ENCODE assay signal across 8 cellular contexts in genomic region chr2:85611705-85612587, GRCh38. TPM values are rescaled to one million over a fixed set of nuclear protein-coding genes. Genes with fewer than 3 reads are reported as not detected.
DNase-seq lines count a peak whose midpoint lies in the region; ATAC-seq and TF ChIP-seq lines count a peak whose summit lies in the region.

TSS of gene C2orf68 (minus strand) at chr2:85612066. CDS start at chr2:85611984, 82 bp downstream.

- intact Hi-C loops in cardiac septum (cut with DNase I) (no loop called here), transverse colon (cut with DNase I; ENCODE audit: low total_unique reads) (loop anchor here (1.0 kb wide), 1 partner anchor 18 kb away; no protein-coding TSS in a partner anchor)

- H3K4me1 ChIP-seq in transverse colon = peaks cover 4 to 25% (median 15%) of the 10 kb centered on the region in 4 donors

- ATAC-seq in HG02588 (IDR thresholded peaks at IDR 0.05; ENCODE audit: unreplicated experiment) = peak; percentile 75
- peak; percentile 68 to 74 (median 70) for ATAC-seq in T-cell (replicated peaks in 1 of 4)
- ATAC-seq in activated naive CD8-positive, alpha-beta T cell treated with anti-CD3 and anti-CD28 coated beads, Interleukin-2, amount 50 U/mL, for 24 hours = peak; percentile 79

- peak within 1 kb of the TSS; percentile 93 to 94 for H3K27ac Mint-ChIP-seq in T-cell
- H3K27ac Mint-ChIP-seq in activated naive CD8-positive, alpha-beta T cell treated with anti-CD3 and anti-CD28 coated beads, Interleukin-2, amount 50 U/mL, for 24 hours = peak within 1 kb of the TSS; percentile 95

- peak within 1 kb of the TSS; percentile 88 to 91 (median 89) for H3K27ac ChIP-seq in transverse colon

- H3K36me3 ChIP-seq in transverse colon = peaks cover 0 to 9% (median 0%) of the 10 kb centered on the region in 4 donors

- 0 to 17% methylated on average over 14 to 54 of the region's 73 CpGs for WGBS in transverse colon (ENCODE audit: low coverage in 1 of 2), 2 donors

- in situ Hi-C loops in transverse colon (cut with MboI; ENCODE audit: low pct_ligation_motif_present in 1 of 4, low pct_unique_long_range_greater_than_20kb in 1 of 4, low sequenced_read_pairs in 3 of 4) = no loop called here

- H3K9me3 ChIP-seq in transverse colon = no peaks in the 10 kb centered on the region

- CTCF ChIA-PET in T-cell (lab: Charles Lee) = interaction anchor here (0.5 to 1.3 kb wide), 4 partner anchors 19 to 831 kb away, joined by 3 to 5 read pairs (median 4); no protein-coding TSS in a partner anchor

- H3K4me3 ChIP-seq in GM12865 (ENCODE audit: low read depth, low read length) = peak within 1 kb of the TSS; percentile 90
- H3K4me3 ChIP-seq in transverse colon = peak within 1 kb of the TSS; percentile 60 to 93 (median 92)

- H3K36me3 Mint-ChIP-seq in T-cell = peaks cover 19% of the 10 kb centered on the region
- peaks cover 14% of the 10 kb centered on the region for H3K36me3 Mint-ChIP-seq in activated naive CD8-positive, alpha-beta T cell treated with anti-CD3 and anti-CD28 coated beads, Interleukin-2, amount 50 U/mL, for 24 hours (ENCODE audit: low read depth)

- H3K4me1 Mint-ChIP-seq in T-cell = peaks cover 23 to 40% (median 38%) of the 10 kb centered on the region in 3 donors
- peaks cover 35% of the 10 kb centered on the region for H3K4me1 Mint-ChIP-seq in activated naive CD8-positive, alpha-beta T cell treated with anti-CD3 and anti-CD28 coated beads, Interleukin-2, amount 50 U/mL, for 24 hours

- H3K9me3 Mint-ChIP-seq in T-cell = no peaks in the 10 kb centered on the region
- no peaks in the 10 kb centered on the region for H3K9me3 Mint-ChIP-seq in activated naive CD8-positive, alpha-beta T cell treated with anti-CD3 and anti-CD28 coated beads, Interleukin-2, amount 50 U/mL, for 24 hours

- peak; percentile 94 for DNase-seq in GM12865 (ENCODE audit: low read depth)
- peak; percentile 65 for DNase-seq in NCI-H1092 (lab: John Stamatoyannopoulos, UW)
- peak; percentile 56 to 85 (median 74) for DNase-seq in T-cell
- DNase-seq in activated naive CD8-positive, alpha-beta T cell treated with anti-CD3 and anti-CD28 coated beads, Interleukin-2, amount 50 U/mL, for 24 hours = peak; percentile 92
- DNase-seq in cardiac septum (ENCODE audit: low spot score) = peak; percentile 96
- DNase-seq in pons (ENCODE audit: low spot score) = peak; percentile 84
- DNase-seq in transverse colon = peak; percentile 92

- POLR2A ChIA-PET in T-cell (lab: Charles Lee) = interaction anchor here (0.6 to 2.4 kb wide), 3 partner anchors 17 to 36 kb away, joined by 3 to 9 read pairs (median 4); partner anchors contain the start of gene RNF181 (in 1 of the 2)

- TF ChIP-seq CTCF in GM12865 (IDR thresholded peaks at IDR 0.05; ENCODE audit: insufficient read depth, low read depth, low read length, missing control alignments) (no peak), transverse colon (IDR thresholded peaks at IDR 0.05) (no peak)

- no peaks in the 10 kb centered on the region for H3K27me3 ChIP-seq in transverse colon

- H3K4me3 Mint-ChIP-seq in T-cell = peak within 1 kb of the TSS; percentile 93 to 98 (median 98)
- H3K4me3 Mint-ChIP-seq in activated naive CD8-positive, alpha-beta T cell treated with anti-CD3 and anti-CD28 coated beads, Interleukin-2, amount 50 U/mL, for 24 hours = peak within 1 kb of the TSS; percentile 98

- H3K27me3 Mint-ChIP-seq in T-cell = no peaks in the 10 kb centered on the region
- no peaks in the 10 kb centered on the region for H3K27me3 Mint-ChIP-seq in activated naive CD8-positive, alpha-beta T cell treated with anti-CD3 and anti-CD28 coated beads, Interleukin-2, amount 50 U/mL, for 24 hours

- TF ChIP-seq POLR2A in transverse colon (IDR thresholded peaks at IDR 0.05) = peak; percentile 80

- no peak for TF ChIP-seq EP300 in transverse colon (IDR thresholded peaks at IDR 0.05; ENCODE audit: low read depth)

RNA-seq across cellular contexts. Expression of gene C2orf68, which starts in this region (rescaled TPM):
- total RNA-seq in T-cell (10 to 100 TPM; 45.3 to 77.9 (median 62.4) TPM), cardiac septum (26.3 TPM), transverse colon (10 to 100 TPM; 17.7 to 24.8 (median 18.6) TPM)

Comparison
In these comparisons a context has a peak if more than half of its experiments do, and no peak if none do; other contexts are left out.
1. Peak in every context shown above with its lines: DNase-seq, ATAC-seq, H3K4me3 ChIP-seq and H3K27ac ChIP-seq.